In the genomic region with DNA sequence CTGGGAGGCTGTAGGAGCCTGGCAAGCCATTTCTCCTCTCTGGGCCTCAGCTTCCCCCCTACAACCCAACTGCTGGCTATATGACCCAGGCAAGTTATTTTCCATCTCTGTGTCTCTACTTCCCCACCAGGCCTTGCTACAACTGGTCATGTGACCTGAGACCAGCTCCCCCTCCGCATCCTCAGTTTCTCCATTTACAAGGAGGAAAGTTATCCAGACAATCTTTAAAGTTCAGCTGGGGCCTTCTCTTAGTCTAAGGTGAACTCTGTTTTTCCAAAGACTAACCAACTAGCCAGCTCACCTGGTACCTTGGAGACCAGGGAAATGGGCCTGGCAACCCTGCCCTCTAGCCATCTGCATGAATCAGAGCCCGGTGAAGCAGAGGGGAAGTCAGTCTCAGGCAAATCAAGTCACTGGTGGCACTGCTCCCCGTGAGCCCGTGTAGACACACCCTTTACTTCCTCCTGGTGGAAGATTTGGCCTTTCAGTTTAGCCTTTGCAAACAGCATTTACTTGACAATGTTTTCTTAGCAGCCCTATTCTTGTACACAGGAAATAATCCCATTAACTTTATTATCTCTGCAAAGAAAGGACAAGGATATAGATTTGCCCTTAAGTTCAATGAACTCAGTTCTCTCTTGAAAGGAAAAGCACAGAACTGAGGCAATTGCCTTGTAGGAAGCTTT, we compare ENCODE assay signal across 1 cellular context.
TF ChIP-seq lines count a peak whose summit lies in the region.

No MANE protein-coding gene starts in this region.

TF ChIP-seq in HepG2, 621 proteins besides CTCF, POLR2A, EP300 and RAD21 (continued from another document and continues in another):
- TF ChIP-seq, protein P1, sequence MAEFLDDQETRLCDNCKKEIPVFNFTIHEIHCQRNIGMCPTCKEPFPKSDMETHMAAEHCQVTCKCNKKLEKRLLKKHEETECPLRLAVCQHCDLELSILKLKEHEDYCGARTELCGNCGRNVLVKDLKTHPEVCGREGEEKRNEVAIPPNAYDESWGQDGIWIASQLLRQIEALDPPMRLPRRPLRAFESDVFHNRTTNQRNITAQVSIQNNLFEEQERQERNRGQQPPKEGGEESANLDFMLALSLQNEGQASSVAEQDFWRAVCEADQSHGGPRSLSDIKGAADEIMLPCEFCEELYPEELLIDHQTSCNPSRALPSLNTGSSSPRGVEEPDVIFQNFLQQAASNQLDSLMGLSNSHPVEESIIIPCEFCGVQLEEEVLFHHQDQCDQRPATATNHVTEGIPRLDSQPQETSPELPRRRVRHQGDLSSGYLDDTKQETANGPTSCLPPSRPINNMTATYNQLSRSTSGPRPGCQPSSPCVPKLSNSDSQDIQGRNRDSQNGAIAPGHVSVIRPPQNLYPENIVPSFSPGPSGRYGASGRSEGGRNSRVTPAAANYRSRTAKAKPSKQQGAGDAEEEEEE (CRISPR knock-in tag; IDR thresholded peaks at IDR 0.05; ENCODE audit: borderline replicate concordance): no peak
- TF ChIP-seq, protein P2, sequence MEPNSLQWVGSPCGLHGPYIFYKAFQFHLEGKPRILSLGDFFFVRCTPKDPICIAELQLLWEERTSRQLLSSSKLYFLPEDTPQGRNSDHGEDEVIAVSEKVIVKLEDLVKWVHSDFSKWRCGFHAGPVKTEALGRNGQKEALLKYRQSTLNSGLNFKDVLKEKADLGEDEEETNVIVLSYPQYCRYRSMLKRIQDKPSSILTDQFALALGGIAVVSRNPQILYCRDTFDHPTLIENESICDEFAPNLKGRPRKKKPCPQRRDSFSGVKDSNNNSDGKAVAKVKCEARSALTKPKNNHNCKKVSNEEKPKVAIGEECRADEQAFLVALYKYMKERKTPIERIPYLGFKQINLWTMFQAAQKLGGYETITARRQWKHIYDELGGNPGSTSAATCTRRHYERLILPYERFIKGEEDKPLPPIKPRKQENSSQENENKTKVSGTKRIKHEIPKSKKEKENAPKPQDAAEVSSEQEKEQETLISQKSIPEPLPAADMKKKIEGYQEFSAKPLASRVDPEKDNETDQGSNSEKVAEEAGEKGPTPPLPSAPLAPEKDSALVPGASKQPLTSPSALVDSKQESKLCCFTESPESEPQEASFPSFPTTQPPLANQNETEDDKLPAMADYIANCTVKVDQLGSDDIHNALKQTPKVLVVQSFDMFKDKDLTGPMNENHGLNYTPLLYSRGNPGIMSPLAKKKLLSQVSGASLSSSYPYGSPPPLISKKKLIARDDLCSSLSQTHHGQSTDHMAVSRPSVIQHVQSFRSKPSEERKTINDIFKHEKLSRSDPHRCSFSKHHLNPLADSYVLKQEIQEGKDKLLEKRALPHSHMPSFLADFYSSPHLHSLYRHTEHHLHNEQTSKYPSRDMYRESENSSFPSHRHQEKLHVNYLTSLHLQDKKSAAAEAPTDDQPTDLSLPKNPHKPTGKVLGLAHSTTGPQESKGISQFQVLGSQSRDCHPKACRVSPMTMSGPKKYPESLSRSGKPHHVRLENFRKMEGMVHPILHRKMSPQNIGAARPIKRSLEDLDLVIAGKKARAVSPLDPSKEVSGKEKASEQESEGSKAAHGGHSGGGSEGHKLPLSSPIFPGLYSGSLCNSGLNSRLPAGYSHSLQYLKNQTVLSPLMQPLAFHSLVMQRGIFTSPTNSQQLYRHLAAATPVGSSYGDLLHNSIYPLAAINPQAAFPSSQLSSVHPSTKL (CRISPR knock-in tag; IDR thresholded peaks at IDR 0.05): peak; percentile 23; the same call in 1 of the 2 replicates
- TF ChIP-seq ZNF292 (CRISPR knock-in tag; IDR thresholded peaks at IDR 0.05; ENCODE audit: borderline replicate concordance, low read depth) (no peak), MIER3 (CRISPR knock-in tag; IDR thresholded peaks at IDR 0.05; ENCODE audit: borderline replicate concordance) (no peak), AKAP8 (CRISPR knock-in tag; IDR thresholded peaks at IDR 0.05) (0 out of 2 replicates have a peak, but pooled peaks have one; percentile 3), ZNF264 (CRISPR knock-in tag; IDR thresholded peaks at IDR 0.05) (no peak), DMAP1 (CRISPR knock-in tag; IDR thresholded peaks at IDR 0.05) (no peak), SALL2 (CRISPR knock-in tag; IDR thresholded peaks at IDR 0.05) (no peak), RFX1 (IDR thresholded peaks at IDR 0.05) (no peak), ZNF33A (CRISPR knock-in tag; IDR thresholded peaks at IDR 0.05; ENCODE audit: borderline replicate concordance) (no peak), HES4 (CRISPR knock-in tag; IDR thresholded peaks at IDR 0.05; ENCODE audit: borderline replicate concordance) (no peak), HHEX (CRISPR knock-in tag; IDR thresholded peaks at IDR 0.05) (no peak), ZNF891 (CRISPR knock-in tag; IDR thresholded peaks at IDR 0.05) (no peak; the same call in 1 of the 2 replicates), AGO2 (optimal IDR thresholded peaks at IDR 0.05; ENCODE audit: low read depth, low read length) (no peak), ZNF383 (CRISPR knock-in tag; IDR thresholded peaks at IDR 0.05; ENCODE audit: borderline replicate concordance) (no peak), ZKSCAN8 (CRISPR knock-in tag; IDR thresholded peaks at IDR 0.05; ENCODE audit: borderline replicate concordance) (no peak), FOXO1 (CRISPR knock-in tag; IDR thresholded peaks at IDR 0.05) (no peak), ZNF563 (CRISPR knock-in tag; IDR thresholded peaks at IDR 0.05) (no peak), FOXA1 (IDR thresholded peaks at IDR 0.05) (no peak), FOXA1 (CRISPR knock-in tag; IDR thresholded peaks at IDR 0.05) (peak; percentile 8; the same call in 1 of the 2 replicates), DPF2 (CRISPR knock-in tag; IDR thresholded peaks at IDR 0.05; ENCODE audit: borderline replicate concordance, low read depth) (no peak), MTA3 (CRISPR knock-in tag; IDR thresholded peaks at IDR 0.05) (no peak), HMG20B (CRISPR knock-in tag; conservative IDR thresholded peaks at IDR 0.05) (0 out of 2 replicates have a peak, but pooled peaks have one; percentile 16), ZNF367 (CRISPR knock-in tag; IDR thresholded peaks at IDR 0.05; ENCODE audit: borderline replicate concordance) (no peak), FIP1L1 (IDR thresholded peaks at IDR 0.05; ENCODE audit: borderline replicate concordance, insufficient read depth, low read depth, low read length) (no peak), YEATS2 (CRISPR knock-in tag; IDR thresholded peaks at IDR 0.05; ENCODE audit: borderline replicate concordance) (no peak), ZNF143 (CRISPR knock-in tag; IDR thresholded peaks at IDR 0.05) (no peak), MZF1 (CRISPR knock-in tag; IDR thresholded peaks at IDR 0.05; ENCODE audit: borderline replicate concordance) (0 out of 2 replicates have a peak, but pooled peaks have one; percentile 25), SMC3 (IDR thresholded peaks at IDR 0.05; ENCODE audit: low read length) (no peak), GTF3A (CRISPR knock-in tag; conservative IDR thresholded peaks at IDR 0.05) (no peak), SAFB2 (CRISPR knock-in tag; IDR thresholded peaks at IDR 0.05; ENCODE audit: borderline replicate concordance, low read depth) (no peak), NFYC (CRISPR knock-in tag; IDR thresholded peaks at IDR 0.05) (no peak), ZNF674 (CRISPR knock-in tag; IDR thresholded peaks at IDR 0.05; ENCODE audit: low read depth) (no peak), POLR2G (IDR thresholded peaks at IDR 0.05; ENCODE audit: low read depth, low read length) (no peak), RFXAP (CRISPR knock-in tag; IDR thresholded peaks at IDR 0.05; ENCODE audit: borderline replicate concordance) (no peak)
- TF ChIP-seq, protein P3, sequence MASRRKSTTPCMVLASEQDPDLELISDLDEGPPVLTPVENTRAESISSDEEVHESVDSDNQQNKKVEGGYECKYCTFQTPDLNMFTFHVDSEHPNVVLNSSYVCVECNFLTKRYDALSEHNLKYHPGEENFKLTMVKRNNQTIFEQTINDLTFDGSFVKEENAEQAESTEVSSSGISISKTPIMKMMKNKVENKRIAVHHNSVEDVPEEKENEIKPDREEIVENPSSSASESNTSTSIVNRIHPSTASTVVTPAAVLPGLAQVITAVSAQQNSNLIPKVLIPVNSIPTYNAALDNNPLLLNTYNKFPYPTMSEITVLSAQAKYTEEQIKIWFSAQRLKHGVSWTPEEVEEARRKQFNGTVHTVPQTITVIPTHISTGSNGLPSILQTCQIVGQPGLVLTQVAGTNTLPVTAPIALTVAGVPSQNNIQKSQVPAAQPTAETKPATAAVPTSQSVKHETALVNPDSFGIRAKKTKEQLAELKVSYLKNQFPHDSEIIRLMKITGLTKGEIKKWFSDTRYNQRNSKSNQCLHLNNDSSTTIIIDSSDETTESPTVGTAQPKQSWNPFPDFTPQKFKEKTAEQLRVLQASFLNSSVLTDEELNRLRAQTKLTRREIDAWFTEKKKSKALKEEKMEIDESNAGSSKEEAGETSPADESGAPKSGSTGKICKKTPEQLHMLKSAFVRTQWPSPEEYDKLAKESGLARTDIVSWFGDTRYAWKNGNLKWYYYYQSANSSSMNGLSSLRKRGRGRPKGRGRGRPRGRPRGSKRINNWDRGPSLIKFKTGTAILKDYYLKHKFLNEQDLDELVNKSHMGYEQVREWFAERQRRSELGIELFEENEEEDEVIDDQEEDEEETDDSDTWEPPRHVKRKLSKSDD (CRISPR knock-in tag; IDR thresholded peaks at IDR 0.05; ENCODE audit: low read depth): no peak
- TF ChIP-seq, protein P4, sequence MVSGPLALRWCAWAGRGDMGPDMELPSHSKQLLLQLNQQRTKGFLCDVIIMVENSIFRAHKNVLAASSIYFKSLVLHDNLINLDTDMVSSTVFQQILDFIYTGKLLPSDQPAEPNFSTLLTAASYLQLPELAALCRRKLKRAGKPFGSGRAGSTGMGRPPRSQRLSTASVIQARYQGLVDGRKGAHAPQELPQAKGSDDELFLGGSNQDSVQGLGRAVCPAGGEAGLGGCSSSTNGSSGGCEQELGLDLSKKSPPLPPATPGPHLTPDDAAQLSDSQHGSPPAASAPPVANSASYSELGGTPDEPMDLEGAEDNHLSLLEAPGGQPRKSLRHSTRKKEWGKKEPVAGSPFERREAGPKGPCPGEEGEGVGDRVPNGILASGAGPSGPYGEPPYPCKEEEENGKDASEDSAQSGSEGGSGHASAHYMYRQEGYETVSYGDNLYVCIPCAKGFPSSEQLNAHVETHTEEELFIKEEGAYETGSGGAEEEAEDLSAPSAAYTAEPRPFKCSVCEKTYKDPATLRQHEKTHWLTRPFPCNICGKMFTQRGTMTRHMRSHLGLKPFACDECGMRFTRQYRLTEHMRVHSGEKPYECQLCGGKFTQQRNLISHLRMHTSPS (CRISPR knock-in tag; IDR thresholded peaks at IDR 0.05; ENCODE audit: low read depth): no peak
- TF ChIP-seq, protein P5, sequence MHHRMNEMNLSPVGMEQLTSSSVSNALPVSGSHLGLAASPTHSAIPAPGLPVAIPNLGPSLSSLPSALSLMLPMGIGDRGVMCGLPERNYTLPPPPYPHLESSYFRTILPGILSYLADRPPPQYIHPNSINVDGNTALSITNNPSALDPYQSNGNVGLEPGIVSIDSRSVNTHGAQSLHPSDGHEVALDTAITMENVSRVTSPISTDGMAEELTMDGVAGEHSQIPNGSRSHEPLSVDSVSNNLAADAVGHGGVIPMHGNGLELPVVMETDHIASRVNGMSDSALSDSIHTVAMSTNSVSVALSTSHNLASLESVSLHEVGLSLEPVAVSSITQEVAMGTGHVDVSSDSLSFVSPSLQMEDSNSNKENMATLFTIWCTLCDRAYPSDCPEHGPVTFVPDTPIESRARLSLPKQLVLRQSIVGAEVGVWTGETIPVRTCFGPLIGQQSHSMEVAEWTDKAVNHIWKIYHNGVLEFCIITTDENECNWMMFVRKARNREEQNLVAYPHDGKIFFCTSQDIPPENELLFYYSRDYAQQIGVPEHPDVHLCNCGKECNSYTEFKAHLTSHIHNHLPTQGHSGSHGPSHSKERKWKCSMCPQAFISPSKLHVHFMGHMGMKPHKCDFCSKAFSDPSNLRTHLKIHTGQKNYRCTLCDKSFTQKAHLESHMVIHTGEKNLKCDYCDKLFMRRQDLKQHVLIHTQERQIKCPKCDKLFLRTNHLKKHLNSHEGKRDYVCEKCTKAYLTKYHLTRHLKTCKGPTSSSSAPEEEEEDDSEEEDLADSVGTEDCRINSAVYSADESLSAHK (CRISPR knock-in tag; IDR thresholded peaks at IDR 0.05; ENCODE audit: borderline replicate concordance): no peak
- TF ChIP-seq, protein P6, sequence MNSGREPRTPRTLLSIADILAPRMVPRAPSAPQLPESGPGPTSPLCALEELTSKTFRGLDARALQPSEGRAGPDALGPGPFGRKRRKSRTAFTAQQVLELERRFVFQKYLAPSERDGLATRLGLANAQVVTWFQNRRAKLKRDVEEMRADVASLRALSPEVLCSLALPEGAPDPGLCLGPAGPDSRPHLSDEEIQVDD (CRISPR knock-in tag; IDR thresholded peaks at IDR 0.05; ENCODE audit: borderline replicate concordance): no peak
- TF ChIP-seq, protein P7, sequence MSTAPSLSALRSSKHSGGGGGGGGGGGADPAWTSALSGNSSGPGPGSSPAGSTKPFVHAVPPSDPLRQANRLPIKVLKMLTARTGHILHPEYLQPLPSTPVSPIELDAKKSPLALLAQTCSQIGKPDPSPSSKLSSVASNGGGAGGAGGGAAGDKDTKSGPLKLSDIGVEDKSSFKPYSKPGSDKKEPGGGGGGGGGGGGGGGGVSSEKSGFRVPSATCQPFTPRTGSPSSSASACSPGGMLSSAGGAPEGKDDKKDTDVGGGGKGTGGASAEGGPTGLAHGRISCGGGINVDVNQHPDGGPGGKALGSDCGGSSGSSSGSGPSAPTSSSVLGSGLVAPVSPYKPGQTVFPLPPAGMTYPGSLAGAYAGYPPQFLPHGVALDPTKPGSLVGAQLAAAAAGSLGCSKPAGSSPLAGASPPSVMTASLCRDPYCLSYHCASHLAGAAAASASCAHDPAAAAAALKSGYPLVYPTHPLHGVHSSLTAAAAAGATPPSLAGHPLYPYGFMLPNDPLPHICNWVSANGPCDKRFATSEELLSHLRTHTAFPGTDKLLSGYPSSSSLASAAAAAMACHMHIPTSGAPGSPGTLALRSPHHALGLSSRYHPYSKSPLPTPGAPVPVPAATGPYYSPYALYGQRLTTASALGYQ (CRISPR knock-in tag; IDR thresholded peaks at IDR 0.05): no peak
- TF ChIP-seq, protein P8, sequence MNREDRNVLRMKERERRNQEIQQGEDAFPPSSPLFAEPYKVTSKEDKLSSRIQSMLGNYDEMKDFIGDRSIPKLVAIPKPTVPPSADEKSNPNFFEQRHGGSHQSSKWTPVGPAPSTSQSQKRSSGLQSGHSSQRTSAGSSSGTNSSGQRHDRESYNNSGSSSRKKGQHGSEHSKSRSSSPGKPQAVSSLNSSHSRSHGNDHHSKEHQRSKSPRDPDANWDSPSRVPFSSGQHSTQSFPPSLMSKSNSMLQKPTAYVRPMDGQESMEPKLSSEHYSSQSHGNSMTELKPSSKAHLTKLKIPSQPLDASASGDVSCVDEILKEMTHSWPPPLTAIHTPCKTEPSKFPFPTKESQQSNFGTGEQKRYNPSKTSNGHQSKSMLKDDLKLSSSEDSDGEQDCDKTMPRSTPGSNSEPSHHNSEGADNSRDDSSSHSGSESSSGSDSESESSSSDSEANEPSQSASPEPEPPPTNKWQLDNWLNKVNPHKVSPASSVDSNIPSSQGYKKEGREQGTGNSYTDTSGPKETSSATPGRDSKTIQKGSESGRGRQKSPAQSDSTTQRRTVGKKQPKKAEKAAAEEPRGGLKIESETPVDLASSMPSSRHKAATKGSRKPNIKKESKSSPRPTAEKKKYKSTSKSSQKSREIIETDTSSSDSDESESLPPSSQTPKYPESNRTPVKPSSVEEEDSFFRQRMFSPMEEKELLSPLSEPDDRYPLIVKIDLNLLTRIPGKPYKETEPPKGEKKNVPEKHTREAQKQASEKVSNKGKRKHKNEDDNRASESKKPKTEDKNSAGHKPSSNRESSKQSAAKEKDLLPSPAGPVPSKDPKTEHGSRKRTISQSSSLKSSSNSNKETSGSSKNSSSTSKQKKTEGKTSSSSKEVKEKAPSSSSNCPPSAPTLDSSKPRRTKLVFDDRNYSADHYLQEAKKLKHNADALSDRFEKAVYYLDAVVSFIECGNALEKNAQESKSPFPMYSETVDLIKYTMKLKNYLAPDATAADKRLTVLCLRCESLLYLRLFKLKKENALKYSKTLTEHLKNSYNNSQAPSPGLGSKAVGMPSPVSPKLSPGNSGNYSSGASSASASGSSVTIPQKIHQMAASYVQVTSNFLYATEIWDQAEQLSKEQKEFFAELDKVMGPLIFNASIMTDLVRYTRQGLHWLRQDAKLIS (CRISPR knock-in tag; IDR thresholded peaks at IDR 0.05): no peak
